ENCODE assay signal across 17 cellular contexts in the genomic region with DNA sequence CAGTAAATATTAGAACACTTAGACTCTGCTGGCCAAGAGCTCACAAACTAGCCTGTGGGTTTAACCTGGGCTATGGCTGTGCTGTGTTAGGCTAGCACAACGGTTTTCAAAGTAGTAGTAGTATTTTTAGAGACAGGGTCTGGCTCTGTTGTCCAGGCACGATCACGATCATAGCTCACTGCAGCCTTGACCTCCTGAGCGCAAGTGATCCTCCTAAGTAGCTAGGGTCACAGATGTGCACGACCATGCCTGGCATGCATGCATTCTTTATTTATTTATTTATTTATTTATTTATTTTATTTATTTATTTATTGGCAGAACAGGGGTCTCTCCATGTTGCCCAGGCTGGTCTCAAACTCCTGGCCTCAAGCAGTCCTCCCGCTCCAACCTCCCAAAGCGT. TPM values are rescaled to one million over a fixed set of nuclear protein-coding genes. Genes with fewer than 3 reads are reported as not detected.
A peak's percentile ranks its signal among the peaks of the same experiment; 100 is the strongest.
DNase-seq lines count a peak whose midpoint lies in the region; ATAC-seq, FAIRE-seq and TF ChIP-seq lines count a peak whose summit lies in the region.
"Had no signal": no experiment of that assay in that cellular context is flagged by ENCODE, and none has a peak within 500 bp of the region (broad histone marks: within the 10 kb centered on the region; RNA-seq: fewer than 3 reads in every experiment).

No MANE protein-coding gene starts in this region.

- no peak overlapping the region for H3K27ac ChIP-seq in H1 (ENCODE audit: low read depth, low read length)
- H3K27ac ChIP-seq in stomach smooth muscle (ENCODE audit: low read length), result peak overlapping the region; percentile 41
- H3K27ac ChIP-seq: neutrophil had no signal

- no peak overlapping the region for H2BK5ac ChIP-seq in H1 (ENCODE audit: low read depth, low read length)

- H3K4me1 Mint-ChIP-seq in HFFc6 (ENCODE audit: low read depth) (peaks cover 41% of the 10 kb centered on the region), osteocyte (ENCODE audit: unreplicated experiment) (peaks cover 13% of the 10 kb centered on the region)

- H3K36me3 Mint-ChIP-seq in HFFc6 (ENCODE audit: low read depth) (peaks cover 2% of the 10 kb centered on the region), osteocyte (ENCODE audit: unreplicated experiment) (peaks cover 4% of the 10 kb centered on the region)
- H3K36me3 Mint-ChIP-seq: activated naive CD8-positive, alpha-beta T cell treated with anti-CD3 and anti-CD28 coated beads, Interleukin-2, amount 10 ng/mL, durations not matched to agents 7 days and 5 days had no signal

- no peak overlapping the region for H3K9ac ChIP-seq in H1 (replicated peaks in 1 of 4; ENCODE audit: extremely low read depth in 1 of 4, low read depth in 3 of 4, low read length in 3 of 4)
- no peak overlapping the region for H3K9ac ChIP-seq in stomach smooth muscle (ENCODE audit: low read length in 2 of 2)

- intact Hi-C loops in cardiac septum (cut with DNase I), result no loop called here
- intact Hi-C loops in left ventricle myocardium superior (cut with micrococcal nuclease), result no loop called here

- no peak overlapping the region for H2AFZ ChIP-seq in H1 (ENCODE audit: low read length)

- H2AK5ac ChIP-seq in H1 (ENCODE audit: low read depth, low read length), result no peak overlapping the region

- no peaks in the 10 kb centered on the region for H3K79me2 ChIP-seq in H1 (ENCODE audit: control insufficient read depth in 1 of 2, insufficient read depth in 2 of 2, low read length in 2 of 2)

- H2BK20ac ChIP-seq in H1 (ENCODE audit: low read length), result no peak overlapping the region

- H3K23ac ChIP-seq in H1 (ENCODE audit: insufficient read length), result no peak overlapping the region

- no peak for TF ChIP-seq POLR2A in H1 (IDR thresholded peaks at IDR 0.05; ENCODE audit: control extremely low read depth in 1 of 2, low read depth in 2 of 2, low read length in 2 of 2)

- peaks cover 8 to 23% of the 10 kb centered on the region in 2 experiments for H4K20me1 ChIP-seq in H1 (replicated peaks in 1 of 2; ENCODE audit: control insufficient read depth in 1 of 2, insufficient read depth in 2 of 2, low read length in 2 of 2)

- H3K36me3 ChIP-seq in H1 (ENCODE audit: control insufficient read depth in 2 of 4, insufficient read depth in 4 of 4, low read length in 3 of 4) (peaks cover 14 to 21% (median 20%) of the 10 kb centered on the region in 4 experiments), stomach smooth muscle (ENCODE audit: control insufficient read depth in 2 of 2, insufficient read depth in 2 of 2, low read length in 2 of 2) (peaks cover 23 to 36% of the 10 kb centered on the region in 2 donors)

- DNase-seq in cardiac septum (ENCODE audit: low spot score) (peak; percentile 7), left ventricle myocardium superior (no peak), HFFc6 (no peak), H1 (ENCODE audit: low read depth in 1 of 2, low spot score in 2 of 2) (no peak), osteocyte (ENCODE audit: extremely low spot score, unreplicated experiment) (no peak), NCI-H345 treated with DMSO at 0.1 percent for 48 hours (lab: John Stamatoyannopoulos, UW; ENCODE audit: unreplicated experiment) (no peak)
- DNase-seq: activated naive CD8-positive, alpha-beta T cell treated with anti-CD3 and anti-CD28 coated beads, Interleukin-2, amount 10 ng/mL, durations not matched to agents 7 days and 5 days; DMS79 treated with DMSO at 0.1 percent for 48 hours; NCI-H1105; Right ventricle myocardium superior had no signal

- no peak overlapping the region for H4K8ac ChIP-seq in H1 (ENCODE audit: extremely low read depth, insufficient read depth, low read length)

- H3K27me3 ChIP-seq in H1 (replicated peaks in 1 of 4; ENCODE audit: control insufficient read depth in 3 of 4, extremely low read depth in 1 of 4, insufficient read depth in 3 of 4, low read length in 3 of 4) (no peaks in the 10 kb centered on the region), stomach smooth muscle (ENCODE audit: control insufficient read depth in 1 of 2, insufficient read depth in 2 of 2, low read length in 2 of 2) (no peaks in the 10 kb centered on the region)
- H3K27me3 ChIP-seq: neutrophil had no signal

- no peak for TF ChIP-seq RAD21 in H1 (IDR thresholded peaks at IDR 0.05 in 1 of 2, conservative IDR thresholded peaks at IDR 0.05 in 1 of 2; ENCODE audit: low read depth in 2 of 2, low read length in 2 of 2)

- H3K9me3 Mint-ChIP-seq in HFFc6, result no peaks in the 10 kb centered on the region
- no peaks in the 10 kb centered on the region for H3K9me3 Mint-ChIP-seq in osteocyte (ENCODE audit: unreplicated experiment)
- H3K9me3 Mint-ChIP-seq: activated naive CD8-positive, alpha-beta T cell treated with anti-CD3 and anti-CD28 coated beads, Interleukin-2, amount 10 ng/mL, durations not matched to agents 7 days and 5 days; stimulated activated memory B cell treated with anti-CD40 and anti-IgM and Interleukin-4, amounts not matched to agents 10 μg/mL and 1 μg/mL and 100 μg/mL, for 72 hours had no signal

- no peak overlapping the region for H2BK120ac ChIP-seq in H1 (replicated peaks; ENCODE audit: low read depth, low read length)

- no peak overlapping the region for H2BK15ac ChIP-seq in H1 (ENCODE audit: low read length)

- H3K18ac ChIP-seq in H1 (ENCODE audit: extremely low read depth, low read length), result no peak overlapping the region

- ATAC-seq in left ventricle myocardium superior (no peak), HG02588 (IDR thresholded peaks at IDR 0.05; ENCODE audit: unreplicated experiment) (no peak)

- peak overlapping the region; percentile 74; the same call in 1 of the 2 replicates for H3K27ac Mint-ChIP-seq in HFFc6
- H3K27ac Mint-ChIP-seq in osteocyte (ENCODE audit: unreplicated experiment), result no peak overlapping the region
- H3K27ac Mint-ChIP-seq: stimulated activated memory B cell treated with anti-CD40 and anti-IgM and Interleukin-4, amounts not matched to agents 10 μg/mL and 1 μg/mL and 100 μg/mL, for 72 hours had no signal

- CTCF ChIA-PET in H1 (lab: Charles Lee; ENCODE audit: partially characterized antibody), result interaction anchor here (0.6 to 6.1 kb wide), 37 partner anchors 8 to 1125 kb away, joined by 3 to 58 read pairs (median 6); partner anchors contain the start of genes ACSF2, COL1A1, EME1 and LRRC59

- WGBS in H1 (ENCODE audit: extremely low coverage in 1 of 2, insufficient coverage in 1 of 2, insufficient read length in 1 of 2, insufficient replicate concordance in 2 of 2, low coverage in 1 of 2, low lambda C conversion rate in 2 of 2, missing lambda C conversion rate in 1 of 2), 2 experiments, result 94% methylated on average over 7 of the region's 7 CpGs; no CpG with 5 or more reads in 1 of the 2 experiments

- no peaks in the 10 kb centered on the region for H3K9me3 ChIP-seq in H1 (ENCODE audit: insufficient read depth in 2 of 2, low read depth in 1 of 2, low read length in 1 of 2)
- H3K9me3 ChIP-seq in stomach smooth muscle (ENCODE audit: control insufficient read depth in 2 of 2, low read length in 2 of 2), result no peaks in the 10 kb centered on the region
- H3K9me3 ChIP-seq: mucosa of descending colon, neutrophil had no signal

- no peak for TF ChIP-seq EP300 in H1 (IDR thresholded peaks at IDR 0.05; ENCODE audit: borderline replicate concordance in 1 of 2, low read depth in 2 of 2, low read length in 2 of 2)

- TF ChIP-seq CTCF in HFFc6 (IDR thresholded peaks at IDR 0.05), result no peak
- TF ChIP-seq CTCF in H1 (IDR thresholded peaks at IDR 0.05; ENCODE audit: control extremely low read depth in 1 of 3, insufficient read depth in 1 of 3, low read depth in 1 of 3, low read length in 3 of 3), result no peak
- no peak for TF ChIP-seq CTCF in osteocyte (IDR thresholded peaks at IDR 0.05)

- no peaks in the 10 kb centered on the region for H3K23me2 ChIP-seq in H1 (ENCODE audit: low read depth, low read length)

- H3K4ac ChIP-seq in H1 (replicated peaks; ENCODE audit: insufficient read length, low read depth, low read length), result no peak overlapping the region

- H3K56ac ChIP-seq in H1 (replicated peaks; ENCODE audit: insufficient read length, low read depth, low read length), result no peak overlapping the region

- no peak for FAIRE-seq in H1 (lab: Jason Lieb, UNC)
- FAIRE-seq: islet of Langerhans had no signal

- no peak overlapping the region for H2BK12ac ChIP-seq in H1 (ENCODE audit: low read depth, low read length)

- no peaks in the 10 kb centered on the region; the same call in none of the 2 replicates for H3K27me3 Mint-ChIP-seq in HFFc6 (ENCODE audit: insufficient read depth)
- H3K27me3 Mint-ChIP-seq in osteocyte (ENCODE audit: unreplicated experiment), result no peaks in the 10 kb centered on the region
- H3K27me3 Mint-ChIP-seq: activated naive CD8-positive, alpha-beta T cell treated with anti-CD3 and anti-CD28 coated beads, Interleukin-2, amount 10 ng/mL, durations not matched to agents 7 days and 5 days; stimulated activated memory B cell treated with anti-CD40 and anti-IgM and Interleukin-4, amounts not matched to agents 10 μg/mL and 1 μg/mL and 100 μg/mL, for 72 hours had no signal

- no peak overlapping the region for H4K91ac ChIP-seq in H1 (replicated peaks; ENCODE audit: insufficient read length, low read length)

- POLR2A ChIA-PET in H1 (lab: Charles Lee; ENCODE audit: partially characterized antibody), result interaction anchor here (0.5 to 20.2 kb wide), 10 partner anchors 7 to 185 kb away, joined by 3 to 313 read pairs (median 6); partner anchors contain the start of genes EME1, LRRC59, MRPL27 and XYLT2

- H3K14ac ChIP-seq in H1 (ENCODE audit: insufficient read length), result no peak overlapping the region

- H3K4me3 ChIP-seq in H1 (ENCODE audit: extremely low read depth in 1 of 4, insufficient read depth in 2 of 4, low read depth in 3 of 4, low read length in 4 of 4) (no peak overlapping the region), stomach smooth muscle (ENCODE audit: low read length in 2 of 2) (no peak overlapping the region)
- H3K4me3 ChIP-seq: mucosa of descending colon, smooth muscle cell had no signal

- no peaks in the 10 kb centered on the region for H3K79me1 ChIP-seq in H1 (ENCODE audit: low read depth, low read length)

- H3K4me3 Mint-ChIP-seq in HFFc6 (no peak overlapping the region), osteocyte (ENCODE audit: unreplicated experiment) (no peak overlapping the region)
- H3K4me3 Mint-ChIP-seq: stimulated activated memory B cell treated with anti-CD40 and anti-IgM and Interleukin-4, amounts not matched to agents 10 μg/mL and 1 μg/mL and 100 μg/mL, for 72 hours had no signal

- H3K4me2 ChIP-seq in H1 (ENCODE audit: insufficient read depth in 1 of 2, low read depth in 2 of 2, low read length in 2 of 2), result no peak overlapping the region; a peak in 1 of 4 replicates

- H4K5ac ChIP-seq in H1 (ENCODE audit: insufficient read length, low read depth, low read length), result no peak overlapping the region

- H3K4me1 ChIP-seq in H1 (replicated peaks in 1 of 4; ENCODE audit: control insufficient read depth in 3 of 4, insufficient read depth in 4 of 4, low read length in 3 of 4) (peaks cover 0 to 27% (median 11%) of the 10 kb centered on the region in 4 experiments; a peak in 6 of 7 replicates), stomach smooth muscle (ENCODE audit: control insufficient read depth, insufficient read depth, low read length) (peaks cover 13% of the 10 kb centered on the region)

RNA-seq across cellular contexts. Expression of gene MRPL27, which starts 10.3 kb away (rescaled TPM):
- total RNA-seq in cardiac septum (61.4 TPM), left ventricle myocardium superior (79.3 TPM), osteocyte (54.5 and 59.0 TPM in 2 replicates)
- 10 to 100 TPM; 70.0 to 78.7 (median 75.0) TPM for total RNA-seq in HFFc6 (2021; fragmentation: NEBNext Ultra II Directional; extraction: Animal tissue kit (Norgen Biotek cat#: 25700))
- 75.6 and 82.6 TPM in 2 replicates for total RNA-seq in H1 (2021; fragmentation: NEBNext Ultra II Directional; extraction: Animal tissue kit (Norgen Biotek cat#: 25700))
- 109 and 135 TPM in 2 replicates for polyA plus RNA-seq in H1 (2011; rRNA removed)
- polyA plus RNA-seq in H1 (2011; cell fraction: cytosol; rRNA removed), result 155 TPM
- 67.9 TPM for polyA plus RNA-seq in H1 (2011; cell fraction: nucleus; rRNA removed)
- polyA plus RNA-seq in H1 (2012, experiment 1 of 2), result 130 to 159 TPM (median 138 TPM) in 4 replicates
- 95.2 TPM for polyA plus RNA-seq in H1 (2012, experiment 2 of 2)
- 54.9 TPM for polyA plus RNA-seq in H1 (2013, experiment 1 of 2)
- polyA plus RNA-seq in H1 (2013, experiment 2 of 2), result 60.3 TPM
- 55.9 and 75.0 TPM in 2 replicates for polyA minus RNA-seq in H1 (2011; rRNA and poly(A)+ RNA removed)
- 33.5 TPM for polyA minus RNA-seq in H1 (2011; cell fraction: cytosol; rRNA and poly(A)+ RNA removed)
- polyA minus RNA-seq in H1 (2011; cell fraction: nucleus; rRNA and poly(A)+ RNA removed), result 41.1 TPM

RNA-seq across cellular contexts. Expression of gene EME1, which starts 10.4 kb away (rescaled TPM):
- 0.35 TPM for total RNA-seq in cardiac septum
- total RNA-seq in left ventricle myocardium superior, result 0.35 TPM
- total RNA-seq in HFFc6 (2021; fragmentation: NEBNext Ultra II Directional; extraction: Animal tissue kit (Norgen Biotek cat#: 25700)), result 1 to 10 TPM; 3.3 to 7.7 (median 6.5) TPM
- total RNA-seq in H1 (2021; fragmentation: NEBNext Ultra II Directional; extraction: Animal tissue kit (Norgen Biotek cat#: 25700)), result 13.3 and 13.9 TPM in 2 replicates
- 13.9 and 16.3 TPM in 2 replicates for polyA plus RNA-seq in H1 (2011; rRNA removed)
- 23.2 TPM for polyA plus RNA-seq in H1 (2011; cell fraction: cytosol; rRNA removed)
- polyA plus RNA-seq in H1 (2011; cell fraction: nucleus; rRNA removed), result 62.4 TPM
- 19.3 to 29.0 TPM (median 22.2 TPM) in 4 replicates for polyA plus RNA-seq in H1 (2012, experiment 1 of 2)
- 4.9 TPM for polyA plus RNA-seq in H1 (2012, experiment 2 of 2)
- 14.5 TPM for polyA plus RNA-seq in H1 (2013, experiment 1 of 2)
- 12.3 TPM for polyA plus RNA-seq in H1 (2013, experiment 2 of 2)
- polyA minus RNA-seq in H1 (2011; rRNA and poly(A)+ RNA removed), result 16.0 and 17.8 TPM in 2 replicates
- 12.3 TPM for polyA minus RNA-seq in H1 (2011; cell fraction: cytosol; rRNA and poly(A)+ RNA removed)
- polyA minus RNA-seq in H1 (2011; cell fraction: nucleus; rRNA and poly(A)+ RNA removed), result 28.1 TPM
- 2.8 and 3.6 TPM in 2 replicates for total RNA-seq in osteocyte
- total RNA-seq: Right ventricle myocardium superior had no signal

RNA-seq across cellular contexts. Expression of gene XYLT2, which starts 16.7 kb away (rescaled TPM):
- total RNA-seq in cardiac septum (10.8 TPM), left ventricle myocardium superior (18.0 TPM), osteocyte (31.6 and 32.0 TPM in 2 replicates)
- total RNA-seq in HFFc6 (2021; fragmentation: NEBNext Ultra II Directional; extraction: Animal tissue kit (Norgen Biotek cat#: 25700)), result 10 to 100 TPM; 38.9 to 47.1 (median 43.2) TPM
- total RNA-seq in H1 (2021; fragmentation: NEBNext Ultra II Directional; extraction: Animal tissue kit (Norgen Biotek cat#: 25700)), result 28.0 and 28.9 TPM in 2 replicates
- 29.9 and 38.2 TPM in 2 replicates for polyA plus RNA-seq in H1 (2011; rRNA removed)
- 26.8 TPM for polyA plus RNA-seq in H1 (2011; cell fraction: cytosol; rRNA removed)
- 55.3 TPM for polyA plus RNA-seq in H1 (2011; cell fraction: nucleus; rRNA removed)
- 17.0 to 31.4 TPM (median 27.3 TPM) in 4 replicates for polyA plus RNA-seq in H1 (2012, experiment 1 of 2)
- polyA plus RNA-seq in H1 (2012, experiment 2 of 2), result 16.5 TPM
- 29.7 TPM for polyA plus RNA-seq in H1 (2013, experiment 1 of 2)
- polyA plus RNA-seq in H1 (2013, experiment 2 of 2), result 29.8 TPM
- polyA minus RNA-seq in H1 (2011; rRNA and poly(A)+ RNA removed), result 28.9 and 33.8 TPM in 2 replicates
- 39.8 TPM for polyA minus RNA-seq in H1 (2011; cell fraction: cytosol; rRNA and poly(A)+ RNA removed)
- 35.9 TPM for polyA minus RNA-seq in H1 (2011; cell fraction: nucleus; rRNA and poly(A)+ RNA removed)

RNA-seq across cellular contexts. Expression of gene LRRC59, which starts 34.7 kb away (rescaled TPM):
- total RNA-seq in cardiac septum, result 32.9 TPM
- 22.8 TPM for total RNA-seq in left ventricle myocardium superior
- total RNA-seq in HFFc6 (2021; fragmentation: NEBNext Ultra II Directional; extraction: Animal tissue kit (Norgen Biotek cat#: 25700)), result 100 to 1,000 TPM; 214 to 272 (median 261) TPM
- 117 TPM in 2 replicates for total RNA-seq in H1 (2021; fragmentation: NEBNext Ultra II Directional; extraction: Animal tissue kit (Norgen Biotek cat#: 25700))
- 48.3 and 48.7 TPM in 2 replicates for polyA plus RNA-seq in H1 (2011; rRNA removed)
- 58.5 TPM for polyA plus RNA-seq in H1 (2011; cell fraction: cytosol; rRNA removed)
- 43.5 TPM for polyA plus RNA-seq in H1 (2011; cell fraction: nucleus; rRNA removed)
- polyA plus RNA-seq in H1 (2012, experiment 1 of 2), result 94.3 to 100 TPM (median 95.6 TPM) in 4 replicates
- 68.4 TPM for polyA plus RNA-seq in H1 (2012, experiment 2 of 2)
- polyA plus RNA-seq in H1 (2013, experiment 1 of 2), result 66.2 TPM
- 66.4 TPM for polyA plus RNA-seq in H1 (2013, experiment 2 of 2)
- 104 and 110 TPM in 2 replicates for polyA minus RNA-seq in H1 (2011; rRNA and poly(A)+ RNA removed)
- polyA minus RNA-seq in H1 (2011; cell fraction: cytosol; rRNA and poly(A)+ RNA removed), result 39.5 TPM
- polyA minus RNA-seq in H1 (2011; cell fraction: nucleus; rRNA and poly(A)+ RNA removed), result 37.6 TPM
- total RNA-seq in osteocyte, result 87.0 and 87.2 TPM in 2 replicates
